In genomic region chr9:3912817-3913216, GRCh38 we compare ENCODE assay signal across 19 cellular contexts.
DNase-seq lines count a peak whose midpoint lies in the region; TF ChIP-seq lines count a peak whose summit lies in the region.
"Had no signal": no experiment of that assay in that cellular context is flagged by ENCODE, and none has a peak within 500 bp of the region (broad histone marks: within the 10 kb centered on the region; RNA-seq: fewer than 3 reads in every experiment).

No MANE protein-coding gene starts in this region.

- BruUV-seq in mammary epithelial cell (replicated peaks; lab: Mats Ljungman, UMichigan) = no TSS peak

- H3K27ac ChIP-seq in thyroid gland (peak overlapping the region in 2 of 3 donors; percentile 65 to 75), mammary epithelial cell (ENCODE audit: insufficient read depth, low read depth, low read length) (no peak overlapping the region)
- H3K27ac ChIP-seq: hepatocyte, prostate gland had no signal

- H2AFZ ChIP-seq in mammary epithelial cell (ENCODE audit: low read depth, low read length) = no peak overlapping the region
- H2AFZ ChIP-seq: hepatocyte had no signal

- intact Hi-C loops in thyroid gland (cut with DNase I) (no loop called here), mammary epithelial cell (cut with micrococcal nuclease) (no loop called here)

- H3K36me3 ChIP-seq in adipocyte (ENCODE audit: control insufficient read depth, insufficient read depth, low read length, severe bottlenecking) (no peaks in the 10 kb centered on the region), thyroid gland (no peaks in the 10 kb centered on the region), mammary epithelial cell (ENCODE audit: insufficient read depth, low read length) (no peaks in the 10 kb centered on the region)
- H3K36me3 ChIP-seq: ascending aorta, prostate gland, thoracic aorta had no signal

- no peak for TF ChIP-seq CTCF in thyroid gland (IDR thresholded peaks at IDR 0.05)
- TF ChIP-seq CTCF in mammary epithelial cell (conservative IDR thresholded peaks at IDR 0.05 in 1 of 2, IDR thresholded peaks at IDR 0.05 in 1 of 2; ENCODE audit: extremely low read depth in 1 of 2, insufficient read depth in 1 of 2, low read depth in 1 of 2, low read length in 2 of 2) = no peak

- no peak overlapping the region for H3K4me2 ChIP-seq in mammary epithelial cell (ENCODE audit: insufficient read depth, low read depth, low read length)
- H3K4me2 ChIP-seq: hepatocyte had no signal

- TF ChIP-seq POLR2A in thyroid gland (IDR thresholded peaks at IDR 0.05) = no peak

- in situ Hi-C loops in mammary epithelial cell (cut with MboI; ENCODE audit: low sequenced_read_pairs in 2 of 2) = no loop called here

- no peaks in the 10 kb centered on the region for H3K79me2 ChIP-seq in mammary epithelial cell (ENCODE audit: insufficient read depth, low read length)
- H3K79me2 ChIP-seq: hepatocyte had no signal

- no peaks in the 10 kb centered on the region for H4K20me1 ChIP-seq in mammary epithelial cell (ENCODE audit: insufficient read depth, low read length)

- CTCF ChIA-PET in mammary epithelial cell (lab: Charles Lee; ENCODE audit: low non-redundant PET) = no interaction called here

- dilution Hi-C loops in mammary epithelial cell (cut with HindIII; ENCODE audit: low sequenced_read_pairs) = no loop called here

- no peak overlapping the region for H3K4me3 ChIP-seq in adipocyte (ENCODE audit: low read length)
- no peak overlapping the region for H3K4me3 ChIP-seq in thyroid gland (replicated peaks in 1 of 3)
- no peak overlapping the region for H3K4me3 ChIP-seq in mammary epithelial cell (replicated peaks in 1 of 3; ENCODE audit: insufficient read depth in 1 of 3, low read depth in 2 of 3, low read length in 3 of 3)
- H3K4me3 ChIP-seq: ascending aorta, hepatocyte, prostate gland, thoracic aorta had no signal

- H3K27me3 ChIP-seq in adipocyte (replicated peaks; ENCODE audit: control insufficient read depth, insufficient read depth, low read length) = no peaks in the 10 kb centered on the region
- no peaks in the 10 kb centered on the region for H3K27me3 ChIP-seq in thyroid gland
- no peaks in the 10 kb centered on the region for H3K27me3 ChIP-seq in mammary epithelial cell (ENCODE audit: insufficient read depth, low read length)
- H3K27me3 ChIP-seq: ascending aorta, hepatocyte had no signal

- H3K9ac ChIP-seq in adipocyte (ENCODE audit: low read length) (no peak overlapping the region), mammary epithelial cell (ENCODE audit: insufficient read depth, low read length) (no peak overlapping the region)

- WGBS in thyroid gland, 2 donors = 86 to 88% methylated on average over 2 of the region's 2 CpGs
- 96% methylated on average over 2 of the region's 2 CpGs for WGBS in mammary epithelial cell (ENCODE audit: low coverage, missing lambda C conversion rate)

- no peaks in the 10 kb centered on the region for H3K9me3 ChIP-seq in adipocyte (ENCODE audit: control insufficient read depth, low read length)
- no peaks in the 10 kb centered on the region for H3K9me3 ChIP-seq in thyroid gland
- H3K9me3 ChIP-seq in mammary epithelial cell (replicated peaks; ENCODE audit: insufficient read depth, low read length) = no peaks in the 10 kb centered on the region
- H3K9me3 ChIP-seq: ascending aorta, prostate gland, thoracic aorta had no signal

- DNase-seq in GM03348 (ENCODE audit: low spot score) (peak; percentile 57), adipocyte (ENCODE audit: low read depth) (peak; percentile 44), kidney glomerular epithelial cell (lab: John Stamatoyannopoulos, UW) (peak; percentile 96), thyroid gland (no peak), DMS114 treated with DMSO at 0.1 percent for 48 hours (lab: John Stamatoyannopoulos, UW; ENCODE audit: unreplicated experiment) (no peak), GOT3 (lab: John Stamatoyannopoulos, UW) (no peak), mammary epithelial cell (no peak)
- DNase-seq: activated B cell treated with CpG ODN at 0.5 μM for 24 hours; activated gamma-delta T cell; CD4-positive, alpha-beta memory T cell; H7; NCI-H2081 treated with DMSO at 0.1 percent for 48 hours; NCI-H774; stimulated activated CD4-positive, alpha-beta T cell treated with anti-CD3 and anti-CD28 coated beads, Interleukin-1b, Interleukin-23, amount 100 ng/mL, for 48 hours; T-helper 1 cell had no signal

- peaks cover 60% of the 10 kb centered on the region for H3K4me1 ChIP-seq in adipocyte (ENCODE audit: control insufficient read depth, insufficient read depth, low read length)
- H3K4me1 ChIP-seq in thyroid gland = peaks cover 28 to 33% of the 10 kb centered on the region in 2 donors
- no peaks in the 10 kb centered on the region for H3K4me1 ChIP-seq in mammary epithelial cell (ENCODE audit: insufficient read depth, low read length)
- H3K4me1 ChIP-seq: prostate gland had no signal

Comparison
In these comparisons a context has a peak if more than half of its experiments do, and no peak if none do; other contexts are left out.
1. DNase-seq: peak in GM03348 (single experiment), adipocyte (single experiment) and kidney glomerular epithelial cell (single experiment); none in thyroid gland (0 of 2), DMS114 treated with DMSO at 0.1 percent for 48 hours (single experiment), GOT3 (single experiment) and mammary epithelial cell (single experiment).